In the genomic region with DNA sequence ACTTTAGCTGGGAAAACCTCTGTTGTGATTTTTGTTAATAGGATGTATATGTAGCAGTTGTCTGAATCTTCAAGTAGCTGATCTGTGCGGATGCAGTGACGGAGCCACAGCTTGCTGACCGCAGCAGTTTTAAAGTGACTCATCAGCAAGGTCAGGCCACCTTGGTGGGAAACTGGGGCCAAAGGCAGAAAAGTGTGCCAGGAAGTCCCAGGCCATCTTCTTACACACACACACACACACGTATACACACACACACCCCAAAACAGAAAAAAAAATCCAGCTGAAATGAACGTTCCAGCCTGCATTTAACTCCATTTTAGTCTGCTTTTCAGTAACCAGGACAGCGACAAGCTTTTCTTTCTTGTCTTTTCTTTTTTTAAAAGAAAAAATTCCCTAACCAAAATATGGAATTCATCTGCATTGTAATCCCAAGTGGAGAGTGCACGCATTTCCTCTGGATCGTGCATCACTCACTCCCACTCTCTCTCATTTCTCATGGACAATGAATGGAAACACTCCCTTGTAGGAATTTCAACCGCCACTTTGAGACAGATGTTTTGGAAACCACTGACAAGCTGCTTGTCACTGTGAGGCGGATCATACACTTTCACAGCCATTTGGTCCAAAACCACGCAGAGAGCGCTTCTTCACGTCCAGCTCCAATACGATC, we compare ENCODE assay signal across 13 cellular contexts.
DNase-seq lines count a peak whose midpoint lies in the region; ATAC-seq, FAIRE-seq and TF ChIP-seq lines count a peak whose summit lies in the region.
"Had no signal": no experiment of that assay in that cellular context is flagged by ENCODE, and none has a peak within 500 bp of the region (broad histone marks: within the 10 kb centered on the region; RNA-seq: fewer than 3 reads in every experiment).

No MANE protein-coding gene starts in this region.

- in situ Hi-C loops in HepG2 (cut with HindIII; ENCODE audit: extremely low pct_ligation_motif_present, low pct_unique_long_range_greater_than_20kb), result no loop called here

- no peak for TF ChIP-seq CTCF in left ventricle myocardium inferior (IDR thresholded peaks at IDR 0.05; ENCODE audit: borderline replicate concordance)
- TF ChIP-seq CTCF in HepG2 (CRISPR knock-in tag; IDR thresholded peaks at IDR 0.05), result no peak
- TF ChIP-seq CTCF in GM10266 (IDR thresholded peaks at IDR 0.05; ENCODE audit: control insufficient read depth, insufficient read depth, low read depth, missing control alignments), result no peak
- no peak for TF ChIP-seq CTCF in suprapubic skin (IDR thresholded peaks at IDR 0.05)

- no peaks in the 10 kb centered on the region for H3K36me3 Mint-ChIP-seq in naive thymus-derived CD8-positive, alpha-beta T cell

- H3K27me3 ChIP-seq in left ventricle myocardium inferior (ENCODE audit: low read depth) (no peaks in the 10 kb centered on the region), HepG2 (ENCODE audit: control insufficient read depth in 1 of 2, insufficient read depth in 2 of 2, low read length in 2 of 2) (no peaks in the 10 kb centered on the region), suprapubic skin (no peaks in the 10 kb centered on the region)
- H3K27me3 ChIP-seq: gastroesophageal sphincter had no signal

- BruUV-seq in HepG2 (replicated peaks; lab: Mats Ljungman, UMichigan), result no TSS peak

- no peak overlapping the region for H3K9ac ChIP-seq in HepG2 (ENCODE audit: insufficient read depth, low read depth, low read length)

- peaks cover 12% of the 10 kb centered on the region; the same call in 1 of the 2 replicates for H4K20me1 ChIP-seq in HepG2 (ENCODE audit: insufficient read depth, low read length)

- POLR2A ChIA-PET in HepG2 (lab: Yijun Ruan, JAX), result interaction anchor here (0.8 kb wide), 1 partner anchor 26 kb away, joined by 3 read pairs; no protein-coding TSS in a partner anchor
- POLR2A ChIA-PET in naive thymus-derived CD8-positive, alpha-beta T cell (lab: Charles Lee), result no interaction called here

- H3K9me3 Mint-ChIP-seq in naive thymus-derived CD8-positive, alpha-beta T cell, result no peaks in the 10 kb centered on the region
- H3K9me3 Mint-ChIP-seq: central memory CD8-positive, alpha-beta T cell had no signal

- H3K27ac Mint-ChIP-seq in naive thymus-derived CD8-positive, alpha-beta T cell, result no peak overlapping the region

- H3K36me3 ChIP-seq in left ventricle myocardium inferior (no peaks in the 10 kb centered on the region), HepG2 (replicated peaks in 1 of 2; ENCODE audit: control insufficient read depth in 1 of 2, insufficient read depth in 2 of 2, low read length in 2 of 2) (peaks cover 4 to 12% of the 10 kb centered on the region in 2 experiments; a peak in 3 of 5 replicates), suprapubic skin (no peaks in the 10 kb centered on the region)
- H3K36me3 ChIP-seq: gastroesophageal sphincter had no signal

- TF ChIP-seq EP300 in HepG2 (IDR thresholded peaks at IDR 0.05; ENCODE audit: low read depth in 2 of 2, low read length in 2 of 2) (no peak), HepG2 (CRISPR knock-in tag; IDR thresholded peaks at IDR 0.05; ENCODE audit: borderline replicate concordance) (no peak), suprapubic skin (IDR thresholded peaks at IDR 0.05) (no peak)

- H3K4me1 ChIP-seq in left ventricle myocardium inferior, result peaks cover 82% of the 10 kb centered on the region
- H3K4me1 ChIP-seq in HepG2 (ENCODE audit: insufficient read depth, low read length), result peaks cover 22% of the 10 kb centered on the region
- H3K4me1 ChIP-seq in suprapubic skin, result peaks cover 46% of the 10 kb centered on the region

- H3K4me3 ChIP-seq in left ventricle myocardium inferior, result no peak overlapping the region
- H3K4me3 ChIP-seq in HepG2 (replicated peaks in 1 of 3; ENCODE audit: insufficient read depth in 1 of 3, low read depth in 2 of 3, low read length in 3 of 3), result no peak overlapping the region
- no peak overlapping the region for H3K4me3 ChIP-seq in suprapubic skin
- H3K4me3 ChIP-seq: gastroesophageal sphincter had no signal

- no peak overlapping the region for H2AFZ ChIP-seq in HepG2 (ENCODE audit: low read length)

- intact Hi-C loops in left ventricle myocardium inferior (cut with micrococcal nuclease) (loop anchor here (10.0 kb wide), 1 partner anchor 100 kb away; a partner anchor contains a TSS), left ventricle myocardium superior (cut with micrococcal nuclease) (no loop called here), HepG2 (cut with micrococcal nuclease; ENCODE audit: unreplicated experiment) (loop anchor here (5.0 kb wide), 1 partner anchor 103 kb away; a partner anchor contains a TSS)

- H3K4me2 ChIP-seq in HepG2 (ENCODE audit: low read depth, low read length), result no peak overlapping the region

- DNase-seq in left ventricle myocardium inferior (no peak), left ventricle myocardium superior (no peak), astrocyte of the hippocampus (ENCODE audit: low read depth, low spot score) (peak; percentile 72), HepG2 (ENCODE audit: low spot score) (no peak), GM10266 (ENCODE audit: extremely low spot score) (no peak), suprapubic skin (ENCODE audit: low spot score in 2 of 2) (no peak)
- DNase-seq in naive thymus-derived CD8-positive, alpha-beta T cell, result no peak
- DNase-seq: NCI-H2107 had no signal

- FAIRE-seq in HepG2 (lab: Jason Lieb, UNC), result no peak
- FAIRE-seq: TTC549 had no signal

- WGBS in HepG2 (ENCODE audit: low lambda C conversion rate), result 96% methylated on average over 14 of the region's 14 CpGs
- 66% methylated on average over 14 of the region's 14 CpGs for WGBS in suprapubic skin

- peaks cover 0 to 4% (median 0%) of the 10 kb centered on the region in 5 donors for H3K27me3 Mint-ChIP-seq in naive thymus-derived CD8-positive, alpha-beta T cell

- H3K9me3 ChIP-seq in left ventricle myocardium inferior (replicated peaks) (no peaks in the 10 kb centered on the region), HepG2 (ENCODE audit: low read length) (no peaks in the 10 kb centered on the region), suprapubic skin (no peaks in the 10 kb centered on the region)
- H3K9me3 ChIP-seq: gastroesophageal sphincter had no signal

- H3K27ac ChIP-seq in left ventricle myocardium inferior (replicated peaks) (peak overlapping the region; percentile 28), HepG2 (ENCODE audit: extremely low read length, insufficient read depth, low read length) (no peak overlapping the region), suprapubic skin (no peak overlapping the region)

- TF ChIP-seq POLR2A in HepG2 (IDR thresholded peaks at IDR 0.05; ENCODE audit: insufficient read depth in 1 of 2, low read depth in 2 of 2, low read length in 2 of 2) (no peak), suprapubic skin (IDR thresholded peaks at IDR 0.05) (no peak)

- H3K4me3 Mint-ChIP-seq in naive thymus-derived CD8-positive, alpha-beta T cell, result no peak overlapping the region
- H3K4me3 Mint-ChIP-seq: central memory CD8-positive, alpha-beta T cell had no signal

- H3K4me1 Mint-ChIP-seq in naive thymus-derived CD8-positive, alpha-beta T cell, result peaks cover 0 to 6% (median 0%) of the 10 kb centered on the region in 4 donors
- H3K4me1 Mint-ChIP-seq: central memory CD8-positive, alpha-beta T cell had no signal

- TF ChIP-seq RAD21 in HepG2 (CRISPR knock-in tag; IDR thresholded peaks at IDR 0.05), result no peak

- ATAC-seq in left ventricle myocardium superior (no peak), HepG2 (no peak), GM21737 (IDR thresholded peaks at IDR 0.05; ENCODE audit: unreplicated experiment) (no peak)
- no peak for ATAC-seq in naive thymus-derived CD8-positive, alpha-beta T cell
- ATAC-seq: gastroesophageal sphincter, Panc1 had no signal

- CTCF ChIA-PET in HepG2 (lab: Yijun Ruan, JAX; ENCODE audit: low intra/inter-chr PET ratio, low total read pairs), result no interaction called here

- peaks cover 5% of the 10 kb centered on the region for H3K79me2 ChIP-seq in HepG2 (ENCODE audit: insufficient read depth, low read length)

TF ChIP-seq in HepG2, 621 proteins besides CTCF, POLR2A, EP300 and RAD21:
- TF ChIP-seq MAFF (IDR thresholded peaks at IDR 0.05; ENCODE audit: low read depth, low read length) (peak; percentile 39), MTF2 (CRISPR knock-in tag; IDR thresholded peaks at IDR 0.05; ENCODE audit: borderline replicate concordance) (no peak), MAFK (conservative IDR thresholded peaks at IDR 0.05 in 1 of 2, IDR thresholded peaks at IDR 0.05 in 1 of 2; ENCODE audit: low read length in 2 of 2) (peak; percentile 20 to 54; a peak in 2 of 4 replicates)
